35 cellular contexts compared by ENCODE assay signal in the genomic region with DNA sequence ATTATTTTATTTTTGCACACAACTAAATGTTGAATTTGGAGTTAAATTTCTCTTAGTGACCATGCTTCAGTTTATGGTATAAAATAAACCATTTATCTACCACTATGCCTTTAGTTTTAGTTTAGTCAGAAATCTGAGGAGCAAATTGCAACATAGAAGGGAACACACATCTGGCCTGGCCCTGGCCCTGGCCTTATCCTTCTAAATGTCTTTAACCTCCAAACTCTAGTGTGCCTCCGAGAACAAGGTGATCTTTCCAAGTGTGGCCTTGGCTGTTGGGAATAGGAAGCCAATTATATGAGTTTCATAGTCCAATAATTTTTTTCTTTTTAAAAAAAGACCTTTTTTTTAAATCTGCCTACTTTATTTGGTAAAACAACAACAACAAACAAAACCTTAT. TPM values are rescaled to one million over a fixed set of nuclear protein-coding genes. Genes with fewer than 3 reads are reported as not detected.
"Had no signal": no experiment of that assay in that cellular context is flagged by ENCODE, and none has a peak within 500 bp of the region (broad histone marks: within the 10 kb centered on the region; RNA-seq: fewer than 3 reads in every experiment).

No MANE protein-coding gene starts in this region.

- H3K27ac ChIP-seq: adrenal gland, ascending aorta, body of pancreas, brain microvascular endothelial cell, breast epithelium, cardiac muscle cell had no signal

- H3K4me3 ChIP-seq: adrenal gland, ascending aorta, body of pancreas, breast epithelium, cardiac muscle cell had no signal

- H3K4me1 ChIP-seq: adrenal gland, ascending aorta, body of pancreas, breast epithelium had no signal

- H3K36me3 ChIP-seq: adrenal gland, ascending aorta, brain microvascular endothelial cell, breast epithelium, cardiac muscle cell had no signal

- ATAC-seq: activated naive CD4-positive, alpha-beta T cell treated with anti-CD3 and anti-CD28 coated beads, Interleukin-2, amount 50 U/mL, for 72 hours; activated naive CD8-positive, alpha-beta T cell treated with anti-CD3 and anti-CD28 coated beads, Interleukin-2, amount 50 U/mL, for 24 hours; activated T-cell treated with anti-CD3 and anti-CD28 coated beads, Interleukin-2, amount 50 U/mL, for 4 hours; activated T-cell treated with anti-CD3 and anti-CD28 coated beads, Interleukin-2, amount 50 U/mL, for 72 hours; activated T-helper 17 cell treated with anti-CD3 and anti-CD28 coated beads, Interleukin-2, amount 50 U/mL, for 72 hours; body of pancreas had no signal

- H3K9me3 ChIP-seq: adrenal gland, ascending aorta, body of pancreas, breast epithelium had no signal

- DNase-seq: activated effector memory CD4-positive, alpha-beta T cell treated with anti-CD3 and anti-CD28 coated beads, Interleukin-2, amount 50 U/mL, for 16 hours; activated effector memory CD4-positive, alpha-beta T cell treated with Interleukin-2 at 50 U/mL for 16 hours; activated gamma-delta T cell; activated gamma-delta T cell treated with Interleukin-2 at 50 U/mL for 16 hours; activated naive CD4-positive, alpha-beta T cell; activated naive CD4-positive, alpha-beta T cell treated with anti-CD3 and anti-CD28 coated beads for 36 hours; activated naive CD4-positive, alpha-beta T cell treated with anti-CD3 and anti-CD28 coated beads, Interleukin-2, amount 10 ng/mL, durations not matched to agents 7 days and 5 days; activated naive CD4-positive, alpha-beta T cell treated with anti-CD3 and anti-CD28 coated beads, Interleukin-2, amount 50 U/mL, for 16 hours; activated naive CD4-positive, alpha-beta T cell treated with Interleukin-2 at 50 U/mL for 16 hours; activated naive CD8-positive, alpha-beta T cell treated with anti-CD3 and anti-CD28 coated beads for 36 hours; activated naive CD8-positive, alpha-beta T cell treated with anti-CD3 and anti-CD28 coated beads, Interleukin-2, amount 10 ng/mL, durations not matched to agents 7 days and 5 days; activated naive CD8-positive, alpha-beta T cell treated with anti-CD3 and anti-CD28 coated beads, Interleukin-2, amount 50 U/mL, for 24 hours; activated T-cell treated with anti-CD3 and anti-CD28 coated beads for 4 hours; activated T-cell treated with anti-CD3 and anti-CD28 coated beads, Interleukin-2, amount 50 U/mL, for 1 hour; activated T-cell treated with anti-CD3 and anti-CD28 coated beads, Interleukin-2, amount 50 U/mL, for 24 hours; activated T-cell treated with anti-CD3 and anti-CD28 coated beads, Interleukin-2, amount 50 U/mL, for 4 hours; activated T-cell treated with anti-CD3 and anti-CD28 coated beads, Interleukin-2, amount 50 U/mL, for 48 hours; activated T-cell treated with anti-CD3 and anti-CD28 coated beads, Interleukin-2, amount 50 U/mL, for 72 hours; adrenal gland; amniotic stem cell; amygdala; anterior cingulate cortex; aorta; body of pancreas; brain microvascular endothelial cell; caudate nucleus; central memory CD4-positive, alpha-beta T cell; cerebellar nuclear complex had no signal

- H3K27me3 ChIP-seq: adrenal gland, ascending aorta, body of pancreas, brain microvascular endothelial cell, breast epithelium, cardiac muscle cell had no signal

RNA-seq across cellular contexts. Expression of a gene that starts 31.8 kb away (rescaled TPM):
- total RNA-seq: activated naive CD4-positive, alpha-beta T cell treated with anti-CD3 and anti-CD28 coated beads for 36 hours; activated naive CD4-positive, alpha-beta T cell treated with anti-CD3 and anti-CD28 coated beads, Interleukin-2, amount 50 U/mL, for 72 hours; activated naive CD8-positive, alpha-beta T cell treated with anti-CD3 and anti-CD28 coated beads for 36 hours; activated naive CD8-positive, alpha-beta T cell treated with anti-CD3 and anti-CD28 coated beads, Interleukin-2, amount 10 ng/mL, durations not matched to agents 7 days and 5 days; activated T-cell treated with anti-CD3 and anti-CD28 coated beads, Interleukin-2, amount 50 U/mL, for 72 hours; activated T-helper 1 cell treated with anti-CD3 and anti-CD28 coated beads, Interleukin-12 subunit alpha, Interleukin-12 subunit beta, Interleukin-2, Interleukin-4 antibody, amounts not matched to agents 30 ng/mL and 10 ng/mL and 1 ng/mL, durations not matched to agents 14 hours and 24 hours and 36 hours; activated T-helper 17 cell treated with anti-CD3 and anti-CD28 coated beads, Interleukin-2, amount 50 U/mL, for 72 hours; activated T-helper 2 cell treated with anti-CD3 and anti-CD28 coated beads, Interferon-gamma antibody, Interleukin-2, Interleukin-4, amounts not matched to agents 10 μg/mL and 5 μg/mL and 100 μg/mL, durations not matched to agents 14 hours and 24 hours and 36 hours had no signal
